Comparison of ENCODE assay signal across 10 cellular contexts in the genomic region with DNA sequence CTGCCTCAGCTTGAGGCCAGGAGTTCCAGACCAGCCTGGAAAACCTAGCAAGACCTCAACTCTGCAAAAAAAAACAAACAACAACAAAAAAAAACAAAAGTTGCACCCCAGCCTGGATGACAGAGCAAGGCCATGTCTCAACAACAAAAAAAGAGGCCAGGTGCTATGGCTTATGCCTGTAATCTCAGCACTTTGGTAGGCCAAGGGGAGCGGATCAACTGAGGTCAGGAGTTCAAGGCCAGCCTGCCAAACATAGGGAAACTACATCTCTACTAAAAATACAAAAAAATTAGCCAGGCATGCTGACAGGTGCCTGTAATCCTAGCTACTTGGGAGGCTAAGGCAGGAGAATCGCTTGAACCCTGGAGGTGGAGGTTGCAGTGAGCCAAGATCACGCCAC. TPM values are rescaled to one million over a fixed set of nuclear protein-coding genes. Genes with fewer than 3 reads are reported as not detected.
"Had no signal": no experiment of that assay in that cellular context is flagged by ENCODE, and none has a peak within 500 bp of the region (broad histone marks: within the 10 kb centered on the region; RNA-seq: fewer than 3 reads in every experiment).

No MANE protein-coding gene starts in this region.

- H2AFZ ChIP-seq: GM23248 had no signal

- DNase-seq: GM23248, GOT3, H9, HCEC 1CT, IMR-90, KG1 had no signal

- H3K4me3 ChIP-seq: GM23248, K562 had no signal

- ATAC-seq: K562 had no signal

- H3K4me3 Mint-ChIP-seq: H9 had no signal

- H3K9ac ChIP-seq: GM23248 had no signal

- FAIRE-seq: H54, K562 had no signal

- H3K27ac ChIP-seq: GM23248, HL-60 had no signal

RNA-seq across cellular contexts. Expression of a gene that starts 6.5 kb away (rescaled TPM):
- total RNA-seq: GM23248, HT1080, IMR-90 had no signal
- polyA plus RNA-seq: GM23248 had no signal
